8 cellular contexts compared by ENCODE assay signal in genomic region chr3:48038971-48039481, GRCh38. TPM values are rescaled to one million over a fixed set of nuclear protein-coding genes. Genes with fewer than 3 reads are reported as not detected.
A peak's percentile ranks its signal among the peaks of the same experiment; 100 is the strongest.
DNase-seq lines count a peak whose midpoint lies in the region; ATAC-seq and TF ChIP-seq lines count a peak whose summit lies in the region.

No MANE protein-coding gene starts in this region.

- H3K27ac Mint-ChIP-seq in GM23338, result peak overlapping the region; percentile 83
- no peak overlapping the region for H3K27ac Mint-ChIP-seq in natural killer cell treated with Interleukin-12 subunit alpha and Interleukin-12 subunit beta and Interleukin-15 and Interleukin-18, amount 100 ng/mL, for 72 hours

- ATAC-seq in GM23338 (no peak), body of pancreas (no peak), left colon (peak; percentile 56), HG03039 (IDR thresholded peaks at IDR 0.05; ENCODE audit: unreplicated experiment) (no peak)
- no peak for ATAC-seq in natural killer cell treated with Interleukin-12 subunit alpha and Interleukin-12 subunit beta and Interleukin-15 and Interleukin-18, amount 100 ng/mL, for 72 hours

- H3K36me3 Mint-ChIP-seq in GM23338 (ENCODE audit: low read depth), result no peaks in the 10 kb centered on the region
- no peaks in the 10 kb centered on the region for H3K36me3 Mint-ChIP-seq in natural killer cell treated with Interleukin-12 subunit alpha and Interleukin-12 subunit beta and Interleukin-15 and Interleukin-18, amount 100 ng/mL, for 72 hours

- H2AFZ ChIP-seq in GM23338, result no peak overlapping the region

- intact Hi-C loops in body of pancreas (cut with DNase I) (no loop called here), left colon (cut with DNase I, micrococcal nuclease) (no loop called here), posterior vena cava (cut with DNase I) (loop anchor here in 1 of 2 donors (10.0 kb wide), 1 partner anchor 46 kb away; no protein-coding TSS in a partner anchor)

- no peak overlapping the region for H3K4me2 ChIP-seq in GM23338

- no peaks in the 10 kb centered on the region for H3K27me3 Mint-ChIP-seq in GM23338 (ENCODE audit: insufficient read depth, low read depth, poor library complexity)
- no peaks in the 10 kb centered on the region for H3K27me3 Mint-ChIP-seq in natural killer cell treated with Interleukin-12 subunit alpha and Interleukin-12 subunit beta and Interleukin-15 and Interleukin-18, amount 100 ng/mL, for 72 hours

- H3K27me3 ChIP-seq in GM23338 (ENCODE audit: insufficient read depth) (no peaks in the 10 kb centered on the region), body of pancreas (no peaks in the 10 kb centered on the region)

- H3K9me3 Mint-ChIP-seq in GM23338, result no peaks in the 10 kb centered on the region
- no peaks in the 10 kb centered on the region for H3K9me3 Mint-ChIP-seq in natural killer cell treated with Interleukin-12 subunit alpha and Interleukin-12 subunit beta and Interleukin-15 and Interleukin-18, amount 100 ng/mL, for 72 hours

- 48 to 61% methylated on average over 6 of the region's 6 CpGs for WGBS in body of pancreas, 2 donors

- H3K4me1 Mint-ChIP-seq in GM23338, result peaks cover 22% of the 10 kb centered on the region
- H3K4me1 Mint-ChIP-seq in natural killer cell treated with Interleukin-12 subunit alpha and Interleukin-12 subunit beta and Interleukin-15 and Interleukin-18, amount 100 ng/mL, for 72 hours (ENCODE audit: low read depth in 2 of 2), result peaks cover 20 to 22% of the 10 kb centered on the region in 2 donors

- no peak overlapping the region for H3K4me3 ChIP-seq in GM23338
- H3K4me3 ChIP-seq in body of pancreas, result no peak overlapping the region
- H3K4me3 ChIP-seq in skin epidermis, result no peak overlapping the region

- no peaks in the 10 kb centered on the region for H3K9me2 ChIP-seq in GM23338 (ENCODE audit: insufficient read depth)

- H3K4me3 Mint-ChIP-seq in GM23338, result no peak overlapping the region; the same call in 2 of the 3 replicates
- H3K4me3 Mint-ChIP-seq in natural killer cell treated with Interleukin-12 subunit alpha and Interleukin-12 subunit beta and Interleukin-15 and Interleukin-18, amount 100 ng/mL, for 72 hours, result no peak overlapping the region

- H3K79me2 ChIP-seq in GM23338 (replicated peaks; ENCODE audit: insufficient read depth), result peaks cover 84% of the 10 kb centered on the region

- DNase-seq in GM23338 (ENCODE audit: low spot score) (no peak), body of pancreas (no peak), left colon (no peak), posterior vena cava (ENCODE audit: low spot score) (no peak), D341Med (ENCODE audit: low spot score) (no peak)
- no peak for DNase-seq in natural killer cell treated with Interleukin-12 subunit alpha and Interleukin-12 subunit beta and Interleukin-15 and Interleukin-18, amount 100 ng/mL, for 72 hours (ENCODE audit: low spot score)

- TF ChIP-seq CTCF in GM23338 (conservative IDR thresholded peaks at IDR 0.05; ENCODE audit: low read depth in 2 of 2), result no peak
- TF ChIP-seq CTCF in body of pancreas (IDR thresholded peaks at IDR 0.05), result no peak

- no peaks in the 10 kb centered on the region for H3K9me3 ChIP-seq in body of pancreas

- H3F3A ChIP-seq in GM23338 (replicated peaks; ENCODE audit: low read depth), result no peaks in the 10 kb centered on the region

- H4K20me1 ChIP-seq in GM23338 (replicated peaks; ENCODE audit: insufficient read depth), result peaks cover 11% of the 10 kb centered on the region

- no peak for TF ChIP-seq POLR2A in body of pancreas (IDR thresholded peaks at IDR 0.05)

- H3K4me1 ChIP-seq in GM23338 (ENCODE audit: insufficient read depth), result peaks cover 22% of the 10 kb centered on the region
- peaks cover 41% of the 10 kb centered on the region for H3K4me1 ChIP-seq in body of pancreas

- H3K36me3 ChIP-seq in GM23338 (ENCODE audit: insufficient read depth), result no peaks in the 10 kb centered on the region
- H3K36me3 ChIP-seq in body of pancreas (replicated peaks in 1 of 2; ENCODE audit: insufficient read depth in 1 of 2, low read depth in 2 of 2), result no peaks in the 10 kb centered on the region

- H3K27ac ChIP-seq in GM23338 (ENCODE audit: low read depth) (peak overlapping the region; percentile 1; the same call in 1 of the 2 replicates), body of pancreas (peak overlapping the region in 3 of 4 donors; percentile 64 to 70 (median 66)), skin epidermis (peak overlapping the region in 12 of 21 experiments; percentile 16 to 76 (median 42))

TF ChIP-seq in GM23338, 12 proteins besides CTCF, POLR2A, EP300 and RAD21:
- no peak for TF ChIP-seq STAT1 (IDR thresholded peaks at IDR 0.05; ENCODE audit: unreplicated experiment)

RNA-seq across cellular contexts. Expression of gene MAP4, which starts 22.8 kb away (rescaled TPM):
- 103 and 108 TPM in 2 replicates for total RNA-seq in GM23338 (2014; rRNA removed; shearing (Covaris generic))
- polyA plus RNA-seq in GM23338 (2016; fragmentation: Nextera tagmentation; extraction: Ambion mirVana), result 102 and 113 TPM in 2 replicates
- 100 to 1,000 TPM in 1 of 2 donors, 10 to 100 TPM in 1; 70.6 to 101 TPM for total RNA-seq in body of pancreas
- 100 to 1,000 TPM; 109 to 114 TPM for total RNA-seq in left colon
- total RNA-seq in posterior vena cava, result 100 to 1,000 TPM; 332 to 380 TPM
- 100 to 1,000 TPM; 129 to 151 TPM for total RNA-seq in natural killer cell treated with Interleukin-12 subunit alpha and Interleukin-12 subunit beta and Interleukin-15 and Interleukin-18, amount 100 ng/mL, for 72 hours

Comparison
In these comparisons a context has a peak if more than half of its experiments do, and no peak if none do; other contexts are left out.
1. H3K27ac ChIP-seq: peak in every context shown above with its lines; median percentile 66 in body of pancreas; 42 in skin epidermis; 1 in GM23338.